1 cellular context compared by ENCODE assay signal in the genomic region with DNA sequence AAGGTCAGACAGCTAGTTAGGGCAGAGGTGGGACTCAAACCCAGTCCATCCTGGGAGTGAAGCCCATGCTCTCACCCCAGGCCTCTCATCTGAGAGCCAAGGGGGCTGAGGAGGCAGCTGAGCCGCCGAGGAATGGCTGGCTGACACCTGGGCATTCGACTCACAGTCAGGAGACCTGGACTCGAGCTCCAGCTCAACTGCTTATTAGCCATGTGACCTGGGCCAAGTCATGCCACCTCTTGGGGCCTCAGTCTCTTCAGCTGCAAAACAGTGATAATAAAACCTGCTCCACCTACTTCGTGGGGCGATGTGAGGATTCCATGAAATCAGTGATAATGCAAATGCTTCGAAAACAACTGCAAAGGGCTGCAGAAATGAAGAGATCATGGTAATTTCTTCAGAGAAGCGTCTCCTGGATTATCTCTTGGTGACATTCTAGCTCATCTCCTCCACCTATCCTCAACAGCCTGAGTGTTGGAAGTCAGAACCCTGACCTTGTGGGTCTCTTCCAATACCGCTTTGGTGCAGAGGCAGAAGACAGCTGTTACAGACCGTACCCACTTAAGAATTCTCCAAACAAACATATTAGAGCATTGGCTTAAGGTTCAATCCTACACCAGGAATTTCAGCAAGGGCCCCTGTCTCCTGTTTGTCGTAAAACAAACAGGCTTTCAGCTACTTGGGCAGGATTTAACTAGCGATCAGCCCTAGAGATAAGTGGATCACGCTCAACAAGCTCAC.
A peak's percentile ranks its signal among the peaks of the same experiment; 100 is the strongest.
TF ChIP-seq lines count a peak whose summit lies in the region.

No MANE protein-coding gene starts in this region.

TF ChIP-seq in HepG2, 621 proteins besides CTCF, POLR2A, EP300 and RAD21 (continued from another document and continues in another):
- TF ChIP-seq ZSCAN20 (CRISPR knock-in tag; IDR thresholded peaks at IDR 0.05; ENCODE audit: borderline replicate concordance) = no peak
- peak; percentile 20; the same call in 1 of the 2 replicates for TF ChIP-seq ZBTB7B (CRISPR knock-in tag; IDR thresholded peaks at IDR 0.05)
- 0 out of 2 replicates have a peak, but pooled peaks have one; percentile 1 for TF ChIP-seq POGZ (CRISPR knock-in tag; IDR thresholded peaks at IDR 0.05)
- TF ChIP-seq GABPA (IDR thresholded peaks at IDR 0.05; ENCODE audit: low read depth, low read length) = no peak
- TF ChIP-seq GABPA (CRISPR knock-in tag; IDR thresholded peaks at IDR 0.05; ENCODE audit: low read depth) = no peak
- no peak for TF ChIP-seq ZNF484 (CRISPR knock-in tag; IDR thresholded peaks at IDR 0.05; ENCODE audit: borderline replicate concordance, low read depth)
- no peak for TF ChIP-seq ZKSCAN5 (CRISPR knock-in tag; IDR thresholded peaks at IDR 0.05)
- TF ChIP-seq ZNF503 (CRISPR knock-in tag; IDR thresholded peaks at IDR 0.05) = no peak
- TF ChIP-seq RBM39 (IDR thresholded peaks at IDR 0.05; ENCODE audit: low read depth, low read length, poor library complexity, severe bottlenecking) = no peak
- TF ChIP-seq ATF1 (CRISPR knock-in tag; IDR thresholded peaks at IDR 0.05) = no peak
- TF ChIP-seq FLYWCH1 (CRISPR knock-in tag; IDR thresholded peaks at IDR 0.05) = no peak
- no peak for TF ChIP-seq ZNF160 (CRISPR knock-in tag; IDR thresholded peaks at IDR 0.05)
- no peak for TF ChIP-seq PLRG1 (conservative IDR thresholded peaks at IDR 0.05)
- TF ChIP-seq GPN1 (CRISPR knock-in tag; IDR thresholded peaks at IDR 0.05; ENCODE audit: borderline replicate concordance) = no peak
- no peak for TF ChIP-seq GMEB2 (CRISPR knock-in tag; IDR thresholded peaks at IDR 0.05; ENCODE audit: low read depth)
- TF ChIP-seq ZNF563 (CRISPR knock-in tag; IDR thresholded peaks at IDR 0.05) = no peak
- TF ChIP-seq ZNF17 (CRISPR knock-in tag; IDR thresholded peaks at IDR 0.05) = no peak
- TF ChIP-seq SOX5 (CRISPR knock-in tag; IDR thresholded peaks at IDR 0.05; ENCODE audit: borderline replicate concordance) = no peak; the same call in 1 of the 2 replicates
- TF ChIP-seq ZNF138 (CRISPR knock-in tag; IDR thresholded peaks at IDR 0.05; ENCODE audit: low read depth) = no peak
- no peak for TF ChIP-seq IRX3 (CRISPR knock-in tag; IDR thresholded peaks at IDR 0.05; ENCODE audit: borderline replicate concordance, low read depth)
- TF ChIP-seq IRF9 (CRISPR knock-in tag; IDR thresholded peaks at IDR 0.05; ENCODE audit: borderline replicate concordance) = 0 out of 2 replicates have a peak, but pooled peaks have one; percentile 50
- no peak for TF ChIP-seq ZNF629 (CRISPR knock-in tag; conservative IDR thresholded peaks at IDR 0.05)
- TF ChIP-seq ZNF891 (CRISPR knock-in tag; IDR thresholded peaks at IDR 0.05) = peak; percentile 38; the same call in 1 of the 2 replicates
- 0 out of 2 replicates have a peak, but pooled peaks have one; percentile 62 for TF ChIP-seq PRDM4 (CRISPR knock-in tag; IDR thresholded peaks at IDR 0.05; ENCODE audit: borderline replicate concordance)
- no peak for TF ChIP-seq MAFG (CRISPR knock-in tag; IDR thresholded peaks at IDR 0.05)
- TF ChIP-seq GZF1 (CRISPR knock-in tag; IDR thresholded peaks at IDR 0.05) = 0 out of 2 replicates have a peak, but pooled peaks have one; percentile 61
- TF ChIP-seq ELF3 (CRISPR knock-in tag; IDR thresholded peaks at IDR 0.05) = no peak
- no peak for TF ChIP-seq RXRA (CRISPR knock-in tag; IDR thresholded peaks at IDR 0.05)
- 0 out of 2 replicates have a peak, but pooled peaks have one; percentile 6 for TF ChIP-seq ZBTB3 (CRISPR knock-in tag; IDR thresholded peaks at IDR 0.05; ENCODE audit: borderline replicate concordance, low read depth)
- no peak for TF ChIP-seq ZHX1 (CRISPR knock-in tag; IDR thresholded peaks at IDR 0.05; ENCODE audit: low read depth)
- no peak for TF ChIP-seq IKZF5 (CRISPR knock-in tag; IDR thresholded peaks at IDR 0.05)
- peak; percentile 28 for TF ChIP-seq CBX1 (IDR thresholded peaks at IDR 0.05; ENCODE audit: low read depth)
- TF ChIP-seq, protein P1, sequence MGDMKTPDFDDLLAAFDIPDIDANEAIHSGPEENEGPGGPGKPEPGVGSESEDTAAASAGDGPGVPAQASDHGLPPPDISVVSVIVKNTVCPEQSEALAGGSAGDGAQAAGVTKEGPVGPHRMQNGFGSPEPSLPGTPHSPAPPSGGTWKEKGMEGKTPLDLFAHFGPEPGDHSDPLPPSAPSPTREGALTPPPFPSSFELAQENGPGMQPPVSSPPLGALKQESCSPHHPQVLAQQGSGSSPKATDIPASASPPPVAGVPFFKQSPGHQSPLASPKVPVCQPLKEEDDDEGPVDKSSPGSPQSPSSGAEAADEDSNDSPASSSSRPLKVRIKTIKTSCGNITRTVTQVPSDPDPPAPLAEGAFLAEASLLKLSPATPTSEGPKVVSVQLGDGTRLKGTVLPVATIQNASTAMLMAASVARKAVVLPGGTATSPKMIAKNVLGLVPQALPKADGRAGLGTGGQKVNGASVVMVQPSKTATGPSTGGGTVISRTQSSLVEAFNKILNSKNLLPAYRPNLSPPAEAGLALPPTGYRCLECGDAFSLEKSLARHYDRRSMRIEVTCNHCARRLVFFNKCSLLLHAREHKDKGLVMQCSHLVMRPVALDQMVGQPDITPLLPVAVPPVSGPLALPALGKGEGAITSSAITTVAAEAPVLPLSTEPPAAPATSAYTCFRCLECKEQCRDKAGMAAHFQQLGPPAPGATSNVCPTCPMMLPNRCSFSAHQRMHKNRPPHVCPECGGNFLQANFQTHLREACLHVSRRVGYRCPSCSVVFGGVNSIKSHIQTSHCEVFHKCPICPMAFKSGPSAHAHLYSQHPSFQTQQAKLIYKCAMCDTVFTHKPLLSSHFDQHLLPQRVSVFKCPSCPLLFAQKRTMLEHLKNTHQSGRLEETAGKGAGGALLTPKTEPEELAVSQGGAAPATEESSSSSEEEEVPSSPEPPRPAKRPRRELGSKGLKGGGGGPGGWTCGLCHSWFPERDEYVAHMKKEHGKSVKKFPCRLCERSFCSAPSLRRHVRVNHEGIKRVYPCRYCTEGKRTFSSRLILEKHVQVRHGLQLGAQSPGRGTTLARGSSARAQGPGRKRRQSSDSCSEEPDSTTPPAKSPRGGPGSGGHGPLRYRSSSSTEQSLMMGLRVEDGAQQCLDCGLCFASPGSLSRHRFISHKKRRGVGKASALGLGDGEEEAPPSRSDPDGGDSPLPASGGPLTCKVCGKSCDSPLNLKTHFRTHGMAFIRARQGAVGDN (CRISPR knock-in tag; IDR thresholded peaks at IDR 0.05) = peak; percentile 90
- TF ChIP-seq PCBP2 (optimal IDR thresholded peaks at IDR 0.05; ENCODE audit: low read depth, low read length, poor library complexity, severe bottlenecking) = no peak
- no peak for TF ChIP-seq KAT2B (IDR thresholded peaks at IDR 0.05; ENCODE audit: borderline replicate concordance, low read depth, low read length)
- TF ChIP-seq ZNF546 (CRISPR knock-in tag; conservative IDR thresholded peaks at IDR 0.05) = no peak
- no peak for TF ChIP-seq MNT (IDR thresholded peaks at IDR 0.05)
- TF ChIP-seq SPEN (CRISPR knock-in tag; IDR thresholded peaks at IDR 0.05; ENCODE audit: low read depth) = 0 out of 2 replicates have a peak, but pooled peaks have one; percentile 0
- TF ChIP-seq MAF1 (CRISPR knock-in tag; IDR thresholded peaks at IDR 0.05; ENCODE audit: borderline replicate concordance) = no peak
- TF ChIP-seq ZBTB14 (CRISPR knock-in tag; IDR thresholded peaks at IDR 0.05) = no peak
- TF ChIP-seq ZNF570 (CRISPR knock-in tag; IDR thresholded peaks at IDR 0.05; ENCODE audit: borderline replicate concordance) = no peak
